In the genomic region with DNA sequence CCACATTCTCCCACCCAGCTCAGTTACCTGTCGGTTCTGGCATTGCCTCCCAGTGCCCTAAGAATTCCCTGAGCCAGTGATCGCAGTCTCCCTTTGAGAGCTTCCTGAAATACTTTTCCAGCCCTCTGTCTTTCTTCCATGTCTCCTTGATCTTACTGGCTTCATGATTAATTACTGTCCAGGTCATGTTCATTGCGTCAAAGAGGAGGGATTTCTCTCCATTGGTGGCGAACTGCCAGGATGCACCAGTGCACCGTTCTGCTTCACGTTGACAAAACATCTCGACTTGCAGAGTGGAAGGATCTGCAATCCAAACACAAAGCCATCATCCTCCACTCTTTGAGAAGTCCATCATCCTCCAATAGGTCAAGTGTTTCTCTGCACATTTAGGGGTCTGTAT, we compare ENCODE assay signal across 20 cellular contexts. TPM values are rescaled to one million over a fixed set of nuclear protein-coding genes. Genes with fewer than 3 reads are reported as not detected.
"Had no signal": no experiment of that assay in that cellular context is flagged by ENCODE, and none has a peak within 500 bp of the region (broad histone marks: within the 10 kb centered on the region; RNA-seq: fewer than 3 reads in every experiment).

No MANE protein-coding gene starts in this region.

- H3K4me1 Mint-ChIP-seq: activated CD4-positive, alpha-beta T cell treated with anti-CD3 and anti-CD28 coated beads, Interleukin-2, amount 10 ng/mL, durations not matched to agents 7 days and 5 days; stimulated activated effector memory CD8-positive, alpha-beta T cell treated with anti-CD3 and anti-CD28 coated beads, Interleukin-12 subunit alpha, Interleukin-12 subunit beta, amount 100 ng/mL, for 72 hours had no signal

- H3K4me3 Mint-ChIP-seq: activated CD4-positive, alpha-beta T cell treated with anti-CD3 and anti-CD28 coated beads, Interleukin-2, amount 10 ng/mL, durations not matched to agents 7 days and 5 days; activated naive CD8-positive, alpha-beta T cell treated with anti-CD3 and anti-CD28 coated beads, Interleukin-2, amount 10 ng/mL, durations not matched to agents 7 days and 5 days; activated T-cell treated with anti-CD3 and anti-CD28 coated beads, Interleukin-2, amount 50 U/mL, for 72 hours; effector memory CD8-positive, alpha-beta T cell; naive thymus-derived CD4-positive, alpha-beta T cell; stimulated activated effector memory CD8-positive, alpha-beta T cell treated with anti-CD3 and anti-CD28 coated beads, Interleukin-12 subunit alpha, Interleukin-12 subunit beta, amount 100 ng/mL, for 72 hours; T-helper 17 cell had no signal

- H3K27ac Mint-ChIP-seq: activated CD4-positive, alpha-beta T cell treated with anti-CD3 and anti-CD28 coated beads, Interleukin-2, amount 10 ng/mL, durations not matched to agents 7 days and 5 days; activated naive CD8-positive, alpha-beta T cell treated with anti-CD3 and anti-CD28 coated beads, Interleukin-2, amount 10 ng/mL, durations not matched to agents 7 days and 5 days; activated T-cell treated with anti-CD3 and anti-CD28 coated beads, Interleukin-2, amount 50 U/mL, for 72 hours; effector memory CD8-positive, alpha-beta T cell; stimulated activated effector memory CD8-positive, alpha-beta T cell treated with anti-CD3 and anti-CD28 coated beads, Interleukin-12 subunit alpha, Interleukin-12 subunit beta, amount 100 ng/mL, for 72 hours; T-helper 17 cell had no signal

- H3K4me3 ChIP-seq: heart right ventricle, mucosa of descending colon, thoracic aorta had no signal

- H3K36me3 Mint-ChIP-seq: activated naive CD8-positive, alpha-beta T cell treated with anti-CD3 and anti-CD28 coated beads, Interleukin-2, amount 10 ng/mL, durations not matched to agents 7 days and 5 days; naive thymus-derived CD4-positive, alpha-beta T cell; stimulated activated effector memory CD8-positive, alpha-beta T cell treated with anti-CD3 and anti-CD28 coated beads, Interleukin-12 subunit alpha, Interleukin-12 subunit beta, amount 100 ng/mL, for 72 hours had no signal

- H3K27ac ChIP-seq: heart right ventricle, parathyroid adenoma, thoracic aorta had no signal

- H3K9me3 Mint-ChIP-seq: activated CD4-positive, alpha-beta T cell treated with anti-CD3 and anti-CD28 coated beads, Interleukin-2, amount 10 ng/mL, durations not matched to agents 7 days and 5 days; activated naive CD8-positive, alpha-beta T cell treated with anti-CD3 and anti-CD28 coated beads, Interleukin-2, amount 10 ng/mL, durations not matched to agents 7 days and 5 days; activated T-cell treated with anti-CD3 and anti-CD28 coated beads, Interleukin-2, amount 50 U/mL, for 72 hours; effector memory CD8-positive, alpha-beta T cell; naive thymus-derived CD4-positive, alpha-beta T cell; stimulated activated effector memory CD8-positive, alpha-beta T cell treated with anti-CD3 and anti-CD28 coated beads, Interleukin-12 subunit alpha, Interleukin-12 subunit beta, amount 100 ng/mL, for 72 hours had no signal

- ATAC-seq: activated T-cell treated with anti-CD3 and anti-CD28 coated beads, Interleukin-2, amount 50 U/mL, for 72 hours; effector memory CD8-positive, alpha-beta T cell; heart right ventricle; left lobe of liver; mucosa of descending colon; naive thymus-derived CD4-positive, alpha-beta T cell; stimulated activated effector memory CD8-positive, alpha-beta T cell treated with anti-CD3 and anti-CD28 coated beads, Interleukin-12 subunit alpha, Interleukin-12 subunit beta, amount 100 ng/mL, for 72 hours; T-helper 17 cell had no signal

- DNase-seq: activated CD4-positive, alpha-beta T cell treated with anti-CD3 and anti-CD28 coated beads, Interleukin-2, amount 10 ng/mL, durations not matched to agents 7 days and 5 days; activated CD4-positive, CD25-positive, alpha-beta regulatory T cell; activated CD8-positive, alpha-beta memory T cell treated with anti-CD3 and anti-CD28 coated beads, Interleukin-2, amount 50 U/mL, for 48 hours; activated naive CD8-positive, alpha-beta T cell treated with anti-CD3 and anti-CD28 coated beads, Interleukin-2, amount 10 ng/mL, durations not matched to agents 7 days and 5 days; activated T-cell treated with anti-CD3 and anti-CD28 coated beads, Interleukin-2, amount 50 U/mL, for 72 hours; aorta; dermis blood vessel endothelial cell; effector memory CD8-positive, alpha-beta T cell; heart right ventricle; mucosa of descending colon; naive thymus-derived CD4-positive, alpha-beta T cell; retina; T-helper 17 cell had no signal

- H3K9me3 ChIP-seq: heart right ventricle, mucosa of descending colon, thoracic aorta had no signal

- H3K36me3 ChIP-seq: heart right ventricle, thoracic aorta had no signal

- H3K27me3 ChIP-seq: heart right ventricle had no signal

RNA-seq across cellular contexts. Expression of a gene that starts 8.6 kb away (rescaled TPM):
- total RNA-seq: activated CD4-positive, alpha-beta T cell treated with anti-CD3 and anti-CD28 coated beads, Interleukin-2, amount 10 ng/mL, durations not matched to agents 7 days and 5 days; activated naive CD8-positive, alpha-beta T cell treated with anti-CD3 and anti-CD28 coated beads, Interleukin-2, amount 10 ng/mL, durations not matched to agents 7 days and 5 days; activated T-cell treated with anti-CD3 and anti-CD28 coated beads, Interleukin-2, amount 50 U/mL, for 72 hours; chondrocyte; dermis blood vessel endothelial cell; epithelial cell of proximal tubule; left lobe of liver; lung microvascular endothelial cell; naive thymus-derived CD4-positive, alpha-beta T cell; thoracic aorta had no signal
- polyA plus RNA-seq: naive thymus-derived CD4-positive, alpha-beta T cell had no signal

RNA-seq across cellular contexts. Expression of a gene that starts 33.6 kb away (rescaled TPM):
- total RNA-seq: activated CD4-positive, alpha-beta T cell treated with anti-CD3 and anti-CD28 coated beads, Interleukin-2, amount 10 ng/mL, durations not matched to agents 7 days and 5 days; activated naive CD8-positive, alpha-beta T cell treated with anti-CD3 and anti-CD28 coated beads, Interleukin-2, amount 10 ng/mL, durations not matched to agents 7 days and 5 days; activated T-cell treated with anti-CD3 and anti-CD28 coated beads, Interleukin-2, amount 50 U/mL, for 72 hours; dermis blood vessel endothelial cell; epithelial cell of proximal tubule; left lobe of liver; naive thymus-derived CD4-positive, alpha-beta T cell; T-helper 17 cell; thoracic aorta had no signal
- polyA plus RNA-seq: naive thymus-derived CD4-positive, alpha-beta T cell had no signal
